ENCODE assay signal across 13 cellular contexts in genomic region chr3:37668831-37669610, GRCh38.
DNase-seq lines count a peak whose midpoint lies in the region; ATAC-seq and TF ChIP-seq lines count a peak whose summit lies in the region.
"Had no signal": no experiment of that assay in that cellular context is flagged by ENCODE, and none has a peak within 500 bp of the region (broad histone marks: within the 10 kb centered on the region; RNA-seq: fewer than 3 reads in every experiment).

No MANE protein-coding gene starts in this region.

- DNase-seq in Peyer's patch, result peak in 2 of 3 donors; percentile 82
- no peak for DNase-seq in lung (ENCODE audit: low spot score)
- DNase-seq in upper lobe of left lung, result no peak
- no peak for DNase-seq in NCI-H446 (lab: John Stamatoyannopoulos, UW)
- DNase-seq in AG20443 (ENCODE audit: low spot score), result no peak
- DNase-seq in H7, result no peak
- DNase-seq: amniotic stem cell; COR-L47; effector CD4-positive, alpha-beta T cell; NCI-H524 treated with DMSO at 0.1 percent for 48 hours; SHP77 treated with DMSO at 0.1 percent for 48 hours; WERI-Rb-1 had no signal

- TF ChIP-seq POLR2A in Peyer's patch (IDR thresholded peaks at IDR 0.05), result no peak
- TF ChIP-seq POLR2A in upper lobe of left lung (IDR thresholded peaks at IDR 0.05), result no peak

- no peaks in the 10 kb centered on the region for H3K36me3 ChIP-seq in Peyer's patch
- H3K36me3 ChIP-seq in lung (ENCODE audit: control insufficient read depth in 2 of 2, insufficient read depth in 2 of 2, low read length in 2 of 2), result no peaks in the 10 kb centered on the region
- no peaks in the 10 kb centered on the region for H3K36me3 ChIP-seq in upper lobe of left lung
- H3K36me3 ChIP-seq in H7 (replicated peaks; ENCODE audit: control insufficient read depth, insufficient read depth, low read length), result no peaks in the 10 kb centered on the region
- H3K36me3 ChIP-seq: WERI-Rb-1 had no signal

- H3K4me3 ChIP-seq in Peyer's patch (no peak overlapping the region), lung (no peak overlapping the region), upper lobe of left lung (no peak overlapping the region), H7 (ENCODE audit: insufficient read depth, low read depth, low read length) (no peak overlapping the region)

- H3K4me1 ChIP-seq in Peyer's patch (peaks cover 0 to 53% (median 0%) of the 10 kb centered on the region in 4 donors), lung (ENCODE audit: control insufficient read depth in 2 of 2, insufficient read depth in 2 of 2, low read length in 2 of 2) (peaks cover 13 to 32% of the 10 kb centered on the region in 2 donors), upper lobe of left lung (peaks cover 0 to 15% (median 10%) of the 10 kb centered on the region in 4 donors)

- no peak for TF ChIP-seq CTCF in Peyer's patch (IDR thresholded peaks at IDR 0.05)
- TF ChIP-seq CTCF in lung (IDR thresholded peaks at IDR 0.05; ENCODE audit: control extremely low read depth, extremely low read depth), result no peak
- no peak for TF ChIP-seq CTCF in upper lobe of left lung (IDR thresholded peaks at IDR 0.05)

- ATAC-seq in esophagus mucosa, result peak; percentile 64
- ATAC-seq in lung (ENCODE audit: insufficient read depth, low FRiP score), result no peak
- peak; percentile 11 to 22 for ATAC-seq in upper lobe of left lung (ENCODE audit: low FRiP score in 2 of 2)

- WGBS in lung, 2 donors, result 58 to 77% methylated on average over 10 of the region's 10 CpGs
- 55 to 61% methylated on average over 8 to 10 of the region's 10 CpGs for WGBS in upper lobe of left lung, 2 donors

- H3K27ac ChIP-seq in Peyer's patch (peak overlapping the region in 2 of 4 donors; percentile 47 to 59), lung (ENCODE audit: low read depth in 1 of 2, low read length in 1 of 2) (peak overlapping the region; percentile 34 to 55), upper lobe of left lung (no peak overlapping the region)
- H3K27ac ChIP-seq: WERI-Rb-1 had no signal

- H3K27me3 ChIP-seq in Peyer's patch, result no peaks in the 10 kb centered on the region
- H3K27me3 ChIP-seq in lung (ENCODE audit: control insufficient read depth, insufficient read depth), result no peaks in the 10 kb centered on the region
- no peaks in the 10 kb centered on the region for H3K27me3 ChIP-seq in upper lobe of left lung
- no peaks in the 10 kb centered on the region for H3K27me3 ChIP-seq in H7 (ENCODE audit: control insufficient read depth, insufficient read depth, low read length)

- TF ChIP-seq EP300 in upper lobe of left lung (IDR thresholded peaks at IDR 0.05), result no peak

- H3K9me3 ChIP-seq in Peyer's patch (no peaks in the 10 kb centered on the region), lung (ENCODE audit: control insufficient read depth in 2 of 2, insufficient read depth in 1 of 2, low read length in 1 of 2) (no peaks in the 10 kb centered on the region), upper lobe of left lung (no peaks in the 10 kb centered on the region)

Comparison
In these comparisons a context has a peak if more than half of its experiments do, and no peak if none do; other contexts are left out.
1. DNase-seq: peak in Peyer's patch (2 of 3); none in lung (single experiment), upper lobe of left lung (0 of 2), NCI-H446 (0 of 2), AG20443 (single experiment) and H7 (single experiment).
2. H3K27ac ChIP-seq: peak in lung (2 of 2); none in upper lobe of left lung (0 of 4).